ENCODE assay signal across 11 cellular contexts in the genomic region with DNA sequence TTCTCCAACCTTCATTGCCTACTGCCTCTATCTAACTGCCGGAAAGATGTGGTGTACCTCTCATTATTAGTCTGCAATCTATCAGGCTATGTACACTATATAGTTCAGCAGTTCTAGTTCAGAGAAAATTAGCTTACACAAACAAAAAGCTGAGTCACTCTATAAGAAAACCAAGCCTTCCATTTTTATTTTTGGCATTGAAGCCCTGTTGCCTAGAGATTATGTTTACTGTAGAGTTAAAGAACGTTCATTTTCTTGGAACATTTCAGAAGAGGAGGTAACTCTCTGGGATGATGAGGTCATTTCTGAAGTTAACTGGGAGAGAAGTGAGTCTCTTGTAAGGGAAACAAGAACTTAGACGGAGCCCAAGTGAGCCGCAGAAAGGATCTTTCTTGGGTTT.
DNase-seq lines count a peak whose midpoint lies in the region; ATAC-seq and TF ChIP-seq lines count a peak whose summit lies in the region.
"Had no signal": no experiment of that assay in that cellular context is flagged by ENCODE, and none has a peak within 500 bp of the region (broad histone marks: within the 10 kb centered on the region; RNA-seq: fewer than 3 reads in every experiment).

No MANE protein-coding gene starts in this region.

- TF ChIP-seq CTCF in AG04449 (IDR thresholded peaks at IDR 0.05; ENCODE audit: insufficient read depth, low read length, missing control alignments) (no peak), LNCaP clone FGC (IDR thresholded peaks at IDR 0.05; ENCODE audit: control insufficient read depth, extremely low read depth, insufficient read depth) (no peak), body of pancreas (IDR thresholded peaks at IDR 0.05) (no peak), right lobe of liver (IDR thresholded peaks at IDR 0.05) (no peak)

- H3K9me3 ChIP-seq in body of pancreas (no peaks in the 10 kb centered on the region), right lobe of liver (no peaks in the 10 kb centered on the region)

- H3K27me3 ChIP-seq in body of pancreas (no peaks in the 10 kb centered on the region), right lobe of liver (no peaks in the 10 kb centered on the region)

- peak; percentile 75 for DNase-seq in AG04449 (ENCODE audit: low read depth, low spot score)
- DNase-seq in LNCaP clone FGC (ENCODE audit: low read depth), result peak; percentile 94
- DNase-seq in body of pancreas, result peak in 1 of 4 donors; percentile 6
- DNase-seq in right lobe of liver, result no peak
- DNase-seq in NCI-H524 treated with DMSO at 0.1 percent for 48 hours (lab: John Stamatoyannopoulos, UW), result no peak
- DNase-seq in DMS79 (lab: John Stamatoyannopoulos, UW), result no peak
- DNase-seq in central memory CD4-positive, alpha-beta T cell, result no peak
- DNase-seq: DMS79 treated with DMSO at 0.1 percent for 48 hours, left ventricle myocardium superior, NCI-H2171 treated with DMSO at 0.1 percent for 48 hours had no signal

- POLR2A ChIA-PET in AG04449 (lab: Yijun Ruan, JAX), result no interaction called here

- WGBS in body of pancreas, 2 donors, result 53 to 54% methylated on average over 4 of the region's 4 CpGs
- 52% methylated on average over 4 of the region's 4 CpGs for WGBS in right lobe of liver (ENCODE audit: insufficient coverage, low coverage, low lambda C conversion rate, missing lambda C conversion rate)

- H3K36me3 ChIP-seq in body of pancreas (replicated peaks in 1 of 2; ENCODE audit: insufficient read depth in 1 of 2, low read depth in 2 of 2), result no peaks in the 10 kb centered on the region
- H3K36me3 ChIP-seq in right lobe of liver, result no peaks in the 10 kb centered on the region

- TF ChIP-seq POLR2A in body of pancreas (IDR thresholded peaks at IDR 0.05), result no peak
- TF ChIP-seq POLR2A in right lobe of liver (IDR thresholded peaks at IDR 0.05), result no peak

- H3K4me1 ChIP-seq in body of pancreas (no peaks in the 10 kb centered on the region), right lobe of liver (peaks cover 0 to 40% (median 3%) of the 10 kb centered on the region in 4 donors)

- intact Hi-C loops in body of pancreas (cut with DNase I), result no loop called here
- intact Hi-C loops in right lobe of liver (cut with DNase I), result no loop called here

- ATAC-seq in body of pancreas, result peak; percentile 97
- peak in 3 of 4 donors; percentile 32 to 61 (median 49) for ATAC-seq in right lobe of liver
- ATAC-seq in HG02840 (IDR thresholded peaks at IDR 0.05; ENCODE audit: low FRiP score, unreplicated experiment), result no peak
- ATAC-seq: left ventricle myocardium superior had no signal

- H3K4me3 ChIP-seq in AG04449 (ENCODE audit: low read depth, low read length) (no peak overlapping the region), LNCaP clone FGC (ENCODE audit: low read depth, low read length) (no peak overlapping the region), body of pancreas (no peak overlapping the region), right lobe of liver (no peak overlapping the region)

- peak overlapping the region in 1 of 4 donors; percentile 19 for H3K27ac ChIP-seq in body of pancreas
- H3K27ac ChIP-seq in right lobe of liver, result no peak overlapping the region

- CTCF ChIA-PET in AG04449 (lab: Yijun Ruan, JAX), result interaction anchor here (0.7 to 1.9 kb wide), 3 partner anchors 15 to 275 kb away, joined by 3 to 5 read pairs (median 4); partner anchors contain the start of gene SERPINE2

Comparison
In these comparisons a context has a peak if more than half of its experiments do, and no peak if none do; other contexts are left out.
1. DNase-seq: peak in AG04449 (single experiment) and LNCaP clone FGC (single experiment); none in right lobe of liver (0 of 3), NCI-H524 treated with DMSO at 0.1 percent for 48 hours (single experiment), DMS79 (single experiment) and central memory CD4-positive, alpha-beta T cell (single experiment).